ENCODE assay signal across 8 cellular contexts in the genomic region with DNA sequence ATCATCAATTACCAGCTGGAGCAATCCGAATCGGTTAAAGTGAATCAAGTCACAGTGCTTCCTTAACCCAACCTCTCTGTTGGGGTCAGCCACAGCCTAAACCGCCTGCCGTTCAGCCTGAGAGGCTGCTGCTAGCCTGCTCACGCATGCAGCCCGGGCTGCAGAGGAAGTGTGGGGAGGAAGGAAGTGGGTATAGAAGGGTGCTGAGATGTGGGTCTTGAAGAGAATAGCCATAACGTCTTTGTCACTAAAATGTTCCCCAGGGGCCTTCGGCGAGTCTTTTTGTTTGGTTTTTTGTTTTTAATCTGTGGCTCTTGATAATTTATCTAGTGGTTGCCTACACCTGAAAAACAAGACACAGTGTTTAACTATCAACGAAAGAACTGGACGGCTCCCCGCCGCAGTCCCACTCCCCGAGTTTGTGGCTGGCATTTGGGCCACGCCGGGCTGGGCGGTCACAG. TPM values are rescaled to one million over a fixed set of nuclear protein-coding genes. Genes with fewer than 3 reads are reported as not detected.
A peak's percentile ranks its signal among the peaks of the same experiment; 100 is the strongest.
DNase-seq lines count a peak whose midpoint lies in the region; ATAC-seq lines count a peak whose summit lies in the region.

No MANE protein-coding gene starts in this region.

- peak overlapping the region; percentile 88 to 98 (median 95) for H3K4me3 Mint-ChIP-seq in IgD-negative memory B cell

- H3K9me3 Mint-ChIP-seq in IgD-negative memory B cell: peaks cover 0 to 3% (median 0%) of the 10 kb centered on the region in 3 donors

- H3K4me1 Mint-ChIP-seq in IgD-negative memory B cell: peaks cover 36 to 42% (median 39%) of the 10 kb centered on the region in 3 donors

- peak overlapping the region; percentile 77 to 81 for H3K4me3 ChIP-seq in duodenal mucosa (ENCODE audit: low read depth in 1 of 2, low read length in 2 of 2)
- peak overlapping the region; percentile 79 for H3K4me3 ChIP-seq in mononuclear cell (ENCODE audit: low read length)

- ATAC-seq in GM21619 (IDR thresholded peaks at IDR 0.05; ENCODE audit: unreplicated experiment): peak; percentile 79

- no peaks in the 10 kb centered on the region for H3K27me3 Mint-ChIP-seq in IgD-negative memory B cell

- H3K27ac ChIP-seq in duodenal mucosa (ENCODE audit: low read depth, low read length): peak overlapping the region; percentile 72

- H3K36me3 ChIP-seq in duodenal mucosa (ENCODE audit: control insufficient read depth in 1 of 2, insufficient read depth in 2 of 2, low read length in 2 of 2): no peaks in the 10 kb centered on the region

- H3K27me3 ChIP-seq in duodenal mucosa (ENCODE audit: control insufficient read depth in 1 of 2, insufficient read depth in 2 of 2, low read length in 2 of 2) (peaks cover 16 to 18% of the 10 kb centered on the region in 2 donors), mononuclear cell (ENCODE audit: insufficient read depth, low read length) (no peaks in the 10 kb centered on the region)

- H3K9ac ChIP-seq in duodenal mucosa (ENCODE audit: low read depth in 1 of 2, low read length in 2 of 2): peak overlapping the region; percentile 49 to 62

- H3K36me3 Mint-ChIP-seq in IgD-negative memory B cell: no peaks in the 10 kb centered on the region

- H3K9me3 ChIP-seq in duodenal mucosa (ENCODE audit: control insufficient read depth in 1 of 2, low read length in 2 of 2): no peaks in the 10 kb centered on the region
- no peaks in the 10 kb centered on the region for H3K9me3 ChIP-seq in mononuclear cell (ENCODE audit: low read depth, low read length)

- DNase-seq in DMS79 treated with DMSO at 0.1 percent for 48 hours (lab: John Stamatoyannopoulos, UW): peak; percentile 58
- DNase-seq in activated CD4-positive, alpha-beta T cell treated with anti-CD3 and anti-CD28 coated beads for 24 hours (ENCODE audit: low read depth in 2 of 2): peak; percentile 38 to 40
- DNase-seq in stimulated activated CD8-positive, alpha-beta memory T cell treated with anti-CD3 and anti-CD28 coated beads, Interleukin-7, amount 100 ng/mL, for 48 hours (ENCODE audit: extremely low read depth in 1 of 2, low read depth in 1 of 2): peak; percentile 49 to 63
- DNase-seq in SW 1271 (lab: John Stamatoyannopoulos, UW): no peak

- peak overlapping the region; percentile 89 to 97 (median 96) for H3K27ac Mint-ChIP-seq in IgD-negative memory B cell

- H3K4me1 ChIP-seq in duodenal mucosa (ENCODE audit: control insufficient read depth in 1 of 2, insufficient read depth in 2 of 2, low read length in 2 of 2) (peaks cover 3 to 7% of the 10 kb centered on the region in 2 donors), mononuclear cell (ENCODE audit: insufficient read depth, low read length) (peaks cover 28% of the 10 kb centered on the region)

RNA-seq across cellular contexts. Expression of gene ITGA4, which starts 0.5 kb away (rescaled TPM):
- polyA plus RNA-seq in IgD-negative memory B cell: 129 TPM
- total RNA-seq in mononuclear cell: 138 TPM

Comparison
In these comparisons a context has a peak if more than half of its experiments do, and no peak if none do; other contexts are left out.
1. DNase-seq: peak in DMS79 treated with DMSO at 0.1 percent for 48 hours (single experiment), activated CD4-positive, alpha-beta T cell treated with anti-CD3 and anti-CD28 coated beads for 24 hours (2 of 2) and stimulated activated CD8-positive, alpha-beta memory T cell treated with anti-CD3 and anti-CD28 coated beads, Interleukin-7, amount 100 ng/mL, for 48 hours (2 of 2); none in SW 1271 (0 of 2).